ENCODE assay signal across 3 cellular contexts in genomic region chr22:43857367-43857766, GRCh38.
"Had no signal": no experiment of that assay in that cellular context is flagged by ENCODE, and none has a peak within 500 bp of the region (broad histone marks: within the 10 kb centered on the region; RNA-seq: fewer than 3 reads in every experiment).

No MANE protein-coding gene starts in this region.

- H3K4me3 ChIP-seq: GM12878 had no signal

- DNase-seq: GDM1, GF-D8 had no signal
